ENCODE assay signal across 2 cellular contexts in the genomic region with DNA sequence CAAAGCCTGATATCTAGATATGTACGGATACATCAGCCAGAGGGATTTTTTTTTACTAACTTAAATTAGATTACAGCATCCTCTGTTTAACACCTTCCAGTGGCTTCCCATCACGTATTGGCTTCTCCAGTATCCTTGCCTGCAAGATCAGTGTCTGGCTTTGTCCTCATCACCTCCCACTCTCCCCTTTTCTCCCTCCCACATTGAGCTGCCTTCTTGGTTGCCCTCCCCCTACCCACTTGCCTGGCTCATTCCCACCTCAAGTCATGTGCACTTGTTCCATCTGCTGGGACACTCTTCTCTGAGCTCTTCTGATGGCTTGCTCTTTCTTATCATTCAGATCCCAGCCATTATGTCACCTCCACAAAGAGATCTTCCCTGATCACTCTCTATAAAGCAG.
TF ChIP-seq lines count a peak whose summit lies in the region.

No MANE protein-coding gene starts in this region.

TF ChIP-seq in HEK293, 187 proteins besides CTCF, POLR2A, EP300 and RAD21:
- TF ChIP-seq ZNF768 (tag by site-specific recombination; IDR thresholded peaks at IDR 0.05) (no peak), ZFHX2 (tag by site-specific recombination; conservative IDR thresholded peaks at IDR 0.05) (peak; percentile 51), EGR2 (tag by site-specific recombination; IDR thresholded peaks at IDR 0.05; ENCODE audit: low read depth) (peak; percentile 77), ZNF629 (tag by site-specific recombination; IDR thresholded peaks at IDR 0.05) (no peak)
- TF ChIP-seq, protein P1, sequence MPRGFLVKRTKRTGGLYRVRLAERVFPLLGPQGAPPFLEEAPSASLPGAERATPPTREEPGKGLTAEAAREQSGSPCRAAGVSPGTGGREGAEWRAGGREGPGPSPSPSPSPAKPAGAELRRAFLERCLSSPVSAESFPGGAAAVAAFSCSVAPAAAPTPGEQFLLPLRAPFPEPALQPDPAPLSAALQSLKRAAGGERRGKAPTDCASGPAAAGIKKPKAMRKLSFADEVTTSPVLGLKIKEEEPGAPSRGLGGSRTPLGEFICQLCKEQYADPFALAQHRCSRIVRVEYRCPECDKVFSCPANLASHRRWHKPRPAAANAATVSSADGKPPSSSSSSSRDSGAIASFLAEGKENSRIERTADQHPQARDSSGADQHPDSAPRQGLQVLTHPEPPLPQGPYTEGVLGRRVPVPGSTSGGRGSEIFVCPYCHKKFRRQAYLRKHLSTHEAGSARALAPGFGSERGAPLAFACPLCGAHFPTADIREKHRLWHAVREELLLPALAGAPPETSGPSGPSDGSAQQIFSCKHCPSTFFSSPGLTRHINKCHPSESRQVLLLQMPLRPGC (tag by site-specific recombination; IDR thresholded peaks at IDR 0.05) = no peak

TF ChIP-seq in HEK293T, 16 proteins besides CTCF, POLR2A, EP300 and RAD21:
- no peak for TF ChIP-seq FOXK2 (IDR thresholded peaks at IDR 0.05)
- no peak for TF ChIP-seq CTBP1 (IDR thresholded peaks at IDR 0.05; ENCODE audit: borderline replicate concordance)
- no peak for TF ChIP-seq TARDBP (IDR thresholded peaks at IDR 0.05)
- TF ChIP-seq ARNT (IDR thresholded peaks at IDR 0.05) = no peak
- TF ChIP-seq FOXM1 (IDR thresholded peaks at IDR 0.05; ENCODE audit: borderline replicate concordance) = no peak
- TF ChIP-seq NFRKB (IDR thresholded peaks at IDR 0.05) = no peak
- TF ChIP-seq BHLHE40 (IDR thresholded peaks at IDR 0.05; ENCODE audit: borderline replicate concordance) = no peak
- TF ChIP-seq, protein P2, sequence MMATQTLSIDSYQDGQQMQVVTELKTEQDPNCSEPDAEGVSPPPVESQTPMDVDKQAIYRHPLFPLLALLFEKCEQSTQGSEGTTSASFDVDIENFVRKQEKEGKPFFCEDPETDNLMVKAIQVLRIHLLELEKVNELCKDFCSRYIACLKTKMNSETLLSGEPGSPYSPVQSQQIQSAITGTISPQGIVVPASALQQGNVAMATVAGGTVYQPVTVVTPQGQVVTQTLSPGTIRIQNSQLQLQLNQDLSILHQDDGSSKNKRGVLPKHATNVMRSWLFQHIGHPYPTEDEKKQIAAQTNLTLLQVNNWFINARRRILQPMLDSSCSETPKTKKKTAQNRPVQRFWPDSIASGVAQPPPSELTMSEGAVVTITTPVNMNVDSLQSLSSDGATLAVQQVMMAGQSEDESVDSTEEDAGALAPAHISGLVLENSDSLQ (IDR thresholded peaks at IDR 0.05) = no peak
- TF ChIP-seq SP1 (IDR thresholded peaks at IDR 0.05) = no peak
- TF ChIP-seq SUZ12 (IDR thresholded peaks at IDR 0.05) = no peak
- TF ChIP-seq FOXA1 (IDR thresholded peaks at IDR 0.05) = no peak
